In genomic region chr10:47455350-47456095, GRCh38 we compare ENCODE assay signal across 18 cellular contexts. TPM values are rescaled to one million over a fixed set of nuclear protein-coding genes. Genes with fewer than 3 reads are reported as not detected.
"Had no signal": no experiment of that assay in that cellular context is flagged by ENCODE, and none has a peak within 500 bp of the region (broad histone marks: within the 10 kb centered on the region; RNA-seq: fewer than 3 reads in every experiment).

No MANE protein-coding gene starts in this region.

RNA-seq across cellular contexts. Expression of gene ANXA8, which starts 28.4 kb away (rescaled TPM):
- total RNA-seq: dermis blood vessel endothelial cell, fibroblast of lung, frontal cortex, left ventricle myocardium inferior, myocyte, natural killer cell, occipital lobe, skeletal muscle tissue, thoracic aorta had no signal

RNA-seq across cellular contexts. Expression of gene FAM25G, which starts 36.0 kb away (rescaled TPM):
- total RNA-seq: dermis blood vessel endothelial cell, fibroblast of lung, frontal cortex, glomerular endothelial cell, heart right ventricle, left ventricle myocardium inferior, lower lobe of right lung, mesothelial cell of epicardium, mucosa of gallbladder, myocyte, natural killer cell, occipital lobe, psoas muscle, sciatic nerve, skeletal muscle tissue, stomach, thoracic aorta, transverse colon had no signal
- polyA plus RNA-seq: fibroblast of lung, heart right ventricle, psoas muscle, stomach had no signal
